In genomic region chr9:6433405-6433804, GRCh38 we compare ENCODE assay signal across 13 cellular contexts. TPM values are rescaled to one million over a fixed set of nuclear protein-coding genes. Genes with fewer than 3 reads are reported as not detected.
DNase-seq lines count a peak whose midpoint lies in the region; ATAC-seq and TF ChIP-seq lines count a peak whose summit lies in the region.
"Had no signal": no experiment of that assay in that cellular context is flagged by ENCODE, and none has a peak within 500 bp of the region (broad histone marks: within the 10 kb centered on the region; RNA-seq: fewer than 3 reads in every experiment).

No MANE protein-coding gene starts in this region.

- intact Hi-C loops in ovary (cut with DNase I), result no loop called here

- H3K36me3 Mint-ChIP-seq in CD8-positive, alpha-beta memory T cell, result peaks cover 0 to 52% (median 10%) of the 10 kb centered on the region in 3 donors
- H3K36me3 Mint-ChIP-seq in HFFc6 (ENCODE audit: low read depth), result peaks cover 18% of the 10 kb centered on the region; the same call in 1 of the 2 replicates
- H3K36me3 Mint-ChIP-seq in naive B cell, result peaks cover 0 to 16% of the 10 kb centered on the region in 2 donors

- H3K4me3 ChIP-seq in CD8-positive, alpha-beta memory T cell (ENCODE audit: low read length), result no peak overlapping the region
- H3K4me3 ChIP-seq in brain microvascular endothelial cell (ENCODE audit: low read depth, low read length) (no peak overlapping the region), ovary (no peak overlapping the region)
- H3K4me3 ChIP-seq: gastroesophageal sphincter, K562 had no signal

- H3K4me1 Mint-ChIP-seq in CD8-positive, alpha-beta memory T cell, result peaks cover 65 to 91% (median 90%) of the 10 kb centered on the region in 3 donors
- H3K4me1 Mint-ChIP-seq in HFFc6 (ENCODE audit: low read depth), result peaks cover 50% of the 10 kb centered on the region
- H3K4me1 Mint-ChIP-seq in naive B cell, result peaks cover 47 to 88% (median 71%) of the 10 kb centered on the region in 3 donors

- CTCF ChIA-PET in CD8-positive, alpha-beta memory T cell (lab: Charles Lee), result no interaction called here

- H3K27me3 ChIP-seq in CD8-positive, alpha-beta memory T cell (ENCODE audit: insufficient read depth, low read length, poor library complexity, severe bottlenecking), result no peaks in the 10 kb centered on the region
- no peaks in the 10 kb centered on the region for H3K27me3 ChIP-seq in brain microvascular endothelial cell (replicated peaks)
- no peaks in the 10 kb centered on the region for H3K27me3 ChIP-seq in ovary
- H3K27me3 ChIP-seq: gastroesophageal sphincter had no signal

- POLR2A ChIA-PET in CD8-positive, alpha-beta memory T cell (lab: Charles Lee), result no interaction called here

- 89 to 98% (median 94%) methylated on average over 2 of the region's 2 CpGs for WGBS in ovary, 3 donors

- peak overlapping the region in 1 of 7 donors; percentile 24 for H3K4me3 Mint-ChIP-seq in CD8-positive, alpha-beta memory T cell
- H3K4me3 Mint-ChIP-seq in HFFc6, result peak overlapping the region; percentile 34
- peak overlapping the region in 5 of 8 donors; percentile 35 to 69 (median 46) for H3K4me3 Mint-ChIP-seq in naive B cell

- H3K9me3 ChIP-seq in CD8-positive, alpha-beta memory T cell (ENCODE audit: low read length), result no peaks in the 10 kb centered on the region
- no peaks in the 10 kb centered on the region for H3K9me3 ChIP-seq in ovary
- H3K9me3 ChIP-seq: Caco-2, gastroesophageal sphincter had no signal

- no peak overlapping the region for H3K27ac ChIP-seq in CD8-positive, alpha-beta memory T cell (ENCODE audit: low read depth, low read length)
- H3K27ac ChIP-seq in brain microvascular endothelial cell, result peak overlapping the region; percentile 86
- H3K27ac ChIP-seq in ovary, result no peak overlapping the region
- H3K27ac ChIP-seq: gastroesophageal sphincter had no signal

- no peaks in the 10 kb centered on the region for H3K9me3 Mint-ChIP-seq in CD8-positive, alpha-beta memory T cell
- H3K9me3 Mint-ChIP-seq in HFFc6, result no peaks in the 10 kb centered on the region
- no peaks in the 10 kb centered on the region for H3K9me3 Mint-ChIP-seq in naive B cell

- no peak for DNase-seq in CD8-positive, alpha-beta memory T cell
- DNase-seq in HFFc6 (peak; percentile 53), brain microvascular endothelial cell (no peak), naive B cell (no peak), erythroblast (lab: John Stamatoyannopoulos, UW) (no peak), ovary (no peak)
- DNase-seq: Caco-2; NCI-H2081 treated with DMSO at 0.1 percent for 48 hours; occipital lobe; stimulated activated naive CD4-positive, alpha-beta T cell had no signal

- H3K27ac Mint-ChIP-seq in CD8-positive, alpha-beta memory T cell, result peak overlapping the region in 6 of 8 donors; percentile 3 to 85 (median 16)
- H3K27ac Mint-ChIP-seq in HFFc6, result peak overlapping the region; percentile 89
- H3K27ac Mint-ChIP-seq in naive B cell, result peak overlapping the region; percentile 8 to 84 (median 49)

- in situ Hi-C loops in brain microvascular endothelial cell (cut with HindIII; ENCODE audit: low pct_ligation_motif_present, low sequenced_read_pairs), result no loop called here

- TF ChIP-seq CTCF in HFFc6 (IDR thresholded peaks at IDR 0.05) (no peak), brain microvascular endothelial cell (IDR thresholded peaks at IDR 0.05; ENCODE audit: low read depth, low read length, missing control alignments) (no peak), ovary (IDR thresholded peaks at IDR 0.05) (no peak)

- no peaks in the 10 kb centered on the region for H3K27me3 Mint-ChIP-seq in CD8-positive, alpha-beta memory T cell
- H3K27me3 Mint-ChIP-seq in HFFc6 (ENCODE audit: insufficient read depth), result peaks cover 2% of the 10 kb centered on the region; the same call in 1 of the 2 replicates
- H3K27me3 Mint-ChIP-seq in naive B cell, result no peaks in the 10 kb centered on the region

- TF ChIP-seq POLR2A in erythroblast (IDR thresholded peaks at IDR 0.05; ENCODE audit: low read length), result no peak
- no peak for TF ChIP-seq POLR2A in ovary (IDR thresholded peaks at IDR 0.05)

- H3K36me3 ChIP-seq in CD8-positive, alpha-beta memory T cell (ENCODE audit: insufficient read depth, low read length), result peaks cover 3% of the 10 kb centered on the region
- H3K36me3 ChIP-seq in brain microvascular endothelial cell (replicated peaks), result peaks cover 2% of the 10 kb centered on the region
- no peaks in the 10 kb centered on the region for H3K36me3 ChIP-seq in ovary

- peaks cover 46% of the 10 kb centered on the region for H3K4me1 ChIP-seq in CD8-positive, alpha-beta memory T cell (ENCODE audit: insufficient read depth, low read length)
- H3K4me1 ChIP-seq in ovary (ENCODE audit: insufficient read depth), result peaks cover 5% of the 10 kb centered on the region
- H3K4me1 ChIP-seq: Caco-2 had no signal

- TF ChIP-seq EP300 in ovary (IDR thresholded peaks at IDR 0.05), result no peak

- ATAC-seq in naive B cell (ENCODE audit: low read depth in 2 of 2) (peak; percentile 31), GM21526 (IDR thresholded peaks at IDR 0.05; ENCODE audit: low FRiP score, unreplicated experiment) (no peak)
- ATAC-seq: gastroesophageal sphincter, K562 had no signal

RNA-seq across cellular contexts. Expression of gene UHRF2, which starts 20.4 kb away (rescaled TPM):
- total RNA-seq in CD8-positive, alpha-beta memory T cell, result 10 to 100 TPM; 50.8 to 55.2 TPM
- polyA plus RNA-seq in CD8-positive, alpha-beta memory T cell, result 12.9 TPM
- 10 to 100 TPM; 23.3 to 34.9 (median 26.2) TPM for total RNA-seq in HFFc6 (2021; fragmentation: NEBNext Ultra II Directional; extraction: Animal tissue kit (Norgen Biotek cat#: 25700))
- polyA plus RNA-seq in naive B cell (ENCODE audit: low read depth in 6 of 6) (10 to 100 TPM in 5 of 6 donors, 1 to 10 TPM in 1; 7.2 to 52.4 (median 23.6) TPM), ovary (10 to 100 TPM; 27.2 to 33.1 TPM)
- 10 to 100 TPM; 37.3 to 63.3 (median 46.7) TPM for total RNA-seq in ovary

Comparison
In these comparisons a context has a peak if more than half of its experiments do, and no peak if none do; other contexts are left out.
1. H3K27ac Mint-ChIP-seq: peak in every context shown above with its lines; median percentile 89 in HFFc6; 49 in naive B cell; 16 in CD8-positive, alpha-beta memory T cell.